Comparison of ENCODE assay signal across 19 cellular contexts in the genomic region with DNA sequence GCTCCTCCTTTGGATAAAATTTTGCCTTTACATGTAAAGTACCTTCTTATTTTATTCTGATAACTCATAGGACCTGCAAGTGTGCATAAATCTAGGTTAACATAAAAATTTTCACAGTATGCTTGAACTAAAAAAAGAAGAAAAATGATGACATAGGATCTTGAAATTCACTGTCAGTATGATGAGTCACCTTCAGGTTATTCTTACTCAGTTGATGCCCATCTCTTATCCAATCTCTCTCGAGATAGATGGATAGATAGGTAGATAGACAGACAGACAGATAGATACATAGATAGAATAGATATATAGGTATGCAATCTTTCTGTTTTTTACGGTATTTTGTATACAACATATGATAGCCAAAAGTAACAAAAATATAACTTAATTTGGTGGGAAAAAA.
DNase-seq lines count a peak whose midpoint lies in the region; FAIRE-seq and TF ChIP-seq lines count a peak whose summit lies in the region.
"Had no signal": no experiment of that assay in that cellular context is flagged by ENCODE, and none has a peak within 500 bp of the region (broad histone marks: within the 10 kb centered on the region; RNA-seq: fewer than 3 reads in every experiment).

No MANE protein-coding gene starts in this region.

- H3K4me1 ChIP-seq in astrocyte (ENCODE audit: insufficient read depth, low read length): peaks cover 14% of the 10 kb centered on the region

- no peak overlapping the region for H2AFZ ChIP-seq in astrocyte (ENCODE audit: low read depth, low read length)
- H2AFZ ChIP-seq: GM23248 had no signal

- DNase-seq in DMS53 (lab: John Stamatoyannopoulos, UW) (peak; percentile 30), astrocyte (ENCODE audit: low read depth) (no peak), kidney glomerular epithelial cell (lab: John Stamatoyannopoulos, UW) (peak; percentile 15), putamen (ENCODE audit: low spot score) (peak; percentile 28), DMS153 (lab: John Stamatoyannopoulos, UW) (no peak)
- no peak for DNase-seq in stimulated activated CD4-positive, alpha-beta T cell treated with anti-CD3 and anti-CD28 coated beads, Interleukin-4, amount 100 ng/mL, for 24 hours
- no peak for DNase-seq in stimulated activated CD4-positive, alpha-beta T cell treated with anti-CD3 and anti-CD28 coated beads, Interleukin-4, amount 100 ng/mL, for 1 hour
- DNase-seq: 8988T; C1 segment of cervical spinal cord; Calu3; CD4-positive, alpha-beta memory T cell; COR-L47; DMS79 treated with DMSO at 0.1 percent for 48 hours; GM23248; H7; HCEC 1CT had no signal

- no peaks in the 10 kb centered on the region for H3K27me3 Mint-ChIP-seq in astrocyte (ENCODE audit: low read depth, unreplicated experiment)
- H3K27me3 Mint-ChIP-seq: CD4-positive, alpha-beta memory T cell had no signal

- H3K9me3 ChIP-seq in astrocyte (ENCODE audit: insufficient read depth, low read depth, low read length): peaks cover 3% of the 10 kb centered on the region

- peak overlapping the region; percentile 53 for H3K27ac Mint-ChIP-seq in astrocyte (ENCODE audit: unreplicated experiment)
- H3K27ac Mint-ChIP-seq: CD4-positive, alpha-beta memory T cell had no signal

- H3K4me2 ChIP-seq in astrocyte (ENCODE audit: low read length): no peak overlapping the region

- no peaks in the 10 kb centered on the region for H3K36me3 ChIP-seq in astrocyte (ENCODE audit: insufficient read depth, low read length)

- no peaks in the 10 kb centered on the region for H4K20me1 ChIP-seq in astrocyte (ENCODE audit: insufficient read depth, low read length)

- no peaks in the 10 kb centered on the region for H3K79me2 ChIP-seq in astrocyte (ENCODE audit: insufficient read depth, low read length)

- H3K4me1 Mint-ChIP-seq in astrocyte (ENCODE audit: low read depth, unreplicated experiment): peaks cover 26% of the 10 kb centered on the region
- H3K4me1 Mint-ChIP-seq: CD4-positive, alpha-beta memory T cell had no signal

- no peaks in the 10 kb centered on the region for H3K27me3 ChIP-seq in astrocyte (ENCODE audit: insufficient read depth, low read length)

- FAIRE-seq in astrocyte (lab: Jason Lieb, UNC): no peak
- FAIRE-seq: GM12892, GM19239, H1 had no signal

- no peak overlapping the region for H3K9ac ChIP-seq in astrocyte (ENCODE audit: low read length)
- H3K9ac ChIP-seq: GM23248 had no signal

- peaks cover 8% of the 10 kb centered on the region for H3K9me3 Mint-ChIP-seq in astrocyte (ENCODE audit: unreplicated experiment)

- TF ChIP-seq CTCF in astrocyte (IDR thresholded peaks at IDR 0.05; ENCODE audit: insufficient read depth, low read depth, low read length): no peak

- no peaks in the 10 kb centered on the region for H3K36me3 Mint-ChIP-seq in astrocyte (ENCODE audit: low read depth, unreplicated experiment)
- H3K36me3 Mint-ChIP-seq: CD4-positive, alpha-beta memory T cell had no signal

- no peak overlapping the region for H3K4me3 Mint-ChIP-seq in astrocyte (ENCODE audit: unreplicated experiment)
- H3K4me3 Mint-ChIP-seq: CD4-positive, alpha-beta memory T cell had no signal

- no peak overlapping the region for H3K27ac ChIP-seq in astrocyte (ENCODE audit: low read depth, low read length)
- H3K27ac ChIP-seq: GM23248 had no signal

- H3K4me3 ChIP-seq in astrocyte (ENCODE audit: insufficient read depth, low read depth, low read length): no peak overlapping the region
- H3K4me3 ChIP-seq: GM23248 had no signal

Comparison
In these comparisons a context has a peak if more than half of its experiments do, and no peak if none do; other contexts are left out.
1. DNase-seq: peak in DMS53 (single experiment), kidney glomerular epithelial cell (single experiment) and putamen (single experiment); none in astrocyte (single experiment), stimulated activated CD4-positive, alpha-beta T cell treated with anti-CD3 and anti-CD28 coated beads, Interleukin-4, amount 100 ng/mL, for 24 hours (single experiment), DMS153 (single experiment) and stimulated activated CD4-positive, alpha-beta T cell treated with anti-CD3 and anti-CD28 coated beads, Interleukin-4, amount 100 ng/mL, for 1 hour (single experiment).